Comparison of ENCODE assay signal across 1 cellular context in genomic region chr12:76777765-76778216, GRCh38.
A peak's percentile ranks its signal among the peaks of the same experiment; 100 is the strongest.
TF ChIP-seq lines count a peak whose summit lies in the region.

No MANE protein-coding gene starts in this region.

TF ChIP-seq in K562, 482 proteins besides CTCF, POLR2A, EP300 and RAD21 (continued from another document and continues in another):
- TF ChIP-seq VEZF1 (CRISPR knock-in tag; IDR thresholded peaks at IDR 0.05) (no peak), TRIM24 (IDR thresholded peaks at IDR 0.05) (peak in 1 of 2 experiments; percentile 50; a peak in 1 of 4 replicates), KDM1A (IDR thresholded peaks at IDR 0.05) (peak; percentile 4 to 34; a peak in 2 of 4 replicates), CC2D1A (IDR thresholded peaks at IDR 0.05) (peak; percentile 63), ATF7 (IDR thresholded peaks at IDR 0.05) (0 out of 2 replicates have a peak, but pooled peaks have one; percentile 19), EP400 (IDR thresholded peaks at IDR 0.05) (0 out of 2 replicates have a peak, but pooled peaks have one; percentile 13), NBN (IDR thresholded peaks at IDR 0.05; ENCODE audit: low read depth) (peak; percentile 82; the same call in 1 of the 2 replicates), FOXA3 (CRISPR knock-in tag; conservative IDR thresholded peaks at IDR 0.05 in 1 of 2, IDR thresholded peaks at IDR 0.05 in 1 of 2) (peak; percentile 65 to 82; a peak in 3 of 4 replicates), ZNF174 (CRISPR knock-in tag; IDR thresholded peaks at IDR 0.05) (no peak), SAP30 (IDR thresholded peaks at IDR 0.05; ENCODE audit: borderline replicate concordance, insufficient read depth, low read depth, low read length, poor library complexity, severe bottlenecking) (no peak), ZBTB40 (IDR thresholded peaks at IDR 0.05) (peak; percentile 55; the same call in 1 of the 2 replicates), ZBTB40 (CRISPR knock-in tag; IDR thresholded peaks at IDR 0.05) (no peak), HBP1 (CRISPR knock-in tag; IDR thresholded peaks at IDR 0.05) (peak; percentile 56; the same call in 1 of the 2 replicates), CBFA2T3 (IDR thresholded peaks at IDR 0.05) (peak; percentile 78), RBFOX2 (IDR thresholded peaks at IDR 0.05; ENCODE audit: low read depth, low read length) (no peak), TCF3 (CRISPR knock-in tag; IDR thresholded peaks at IDR 0.05) (peak; percentile 71), ZNF395 (CRISPR knock-in tag; IDR thresholded peaks at IDR 0.05) (no peak), TARDBP (IDR thresholded peaks at IDR 0.05) (0 out of 2 replicates have a peak, but pooled peaks have one; percentile 17), ZNF134 (CRISPR knock-in tag; conservative IDR thresholded peaks at IDR 0.05) (no peak), DPF2 (IDR thresholded peaks at IDR 0.05) (peak; percentile 75; the same call in 1 of the 2 replicates), HMBOX1 (IDR thresholded peaks at IDR 0.05) (peak; percentile 37; the same call in 1 of the 2 replicates), HDAC1 (IDR thresholded peaks at IDR 0.05) (peak in 1 of 2 experiments; percentile 56; a peak in 2 of 4 replicates), FOXM1 (IDR thresholded peaks at IDR 0.05; ENCODE audit: low read depth) (peak; percentile 94), FOXM1 (CRISPR knock-in tag; IDR thresholded peaks at IDR 0.05; ENCODE audit: low read depth) (no peak), SMARCE1 (IDR thresholded peaks at IDR 0.05) (peak; percentile 57), CREB1 (IDR thresholded peaks at IDR 0.05) (0 out of 2 replicates have a peak, but pooled peaks have one; percentile 20), CREB1 (CRISPR knock-in tag; IDR thresholded peaks at IDR 0.05) (no peak), SMARCA4 (IDR thresholded peaks at IDR 0.05) (peak; percentile 66; the same call in 1 of the 2 replicates), TAL1 (IDR thresholded peaks at IDR 0.05) (peak; percentile 71), STAT6 (CRISPR knock-in tag; IDR thresholded peaks at IDR 0.05) (no peak), KDM5B (IDR thresholded peaks at IDR 0.05; ENCODE audit: insufficient replicate concordance, low read depth, low read length) (no peak), NKRF (IDR thresholded peaks at IDR 0.05; ENCODE audit: borderline replicate concordance) (peak; percentile 21; the same call in 1 of the 2 replicates), EHMT2 (IDR thresholded peaks at IDR 0.05) (0 out of 2 replicates have a peak, but pooled peaks have one; percentile 31), ZNF184 (CRISPR knock-in tag; IDR thresholded peaks at IDR 0.05) (no peak), CBX3 (IDR thresholded peaks at IDR 0.05; ENCODE audit: borderline replicate concordance in 1 of 2, low read length in 2 of 2) (0 out of 3 replicates have a peak, but pooled peaks of 1 of the 2 experiments have one; percentile 14), CHAMP1 (IDR thresholded peaks at IDR 0.05) (0 out of 2 replicates have a peak, but pooled peaks have one; percentile 32), ARID1B (IDR thresholded peaks at IDR 0.05) (peak; percentile 83)
